In the genomic region with DNA sequence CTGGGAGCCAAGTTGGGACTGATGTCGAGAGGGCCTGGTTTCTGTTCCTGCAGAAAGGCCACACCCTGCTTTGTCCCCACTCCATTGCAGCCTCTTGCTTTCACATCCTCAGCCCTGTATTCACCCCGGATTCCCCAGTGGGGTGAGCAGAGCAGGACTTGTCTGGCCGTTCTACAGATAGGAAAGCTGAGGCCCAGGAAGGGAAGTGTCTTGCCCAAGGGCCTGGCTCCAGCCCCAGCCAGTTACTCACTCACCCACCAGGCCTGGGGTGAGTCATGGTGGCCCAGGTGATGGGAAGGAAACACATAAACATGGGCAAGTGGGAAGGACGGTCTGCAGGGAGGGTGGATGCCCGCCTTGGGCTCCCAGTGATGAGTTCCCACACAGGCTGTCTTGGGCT, we compare ENCODE assay signal across 8 cellular contexts. TPM values are rescaled to one million over a fixed set of nuclear protein-coding genes. Genes with fewer than 3 reads are reported as not detected.
A peak's percentile ranks its signal among the peaks of the same experiment; 100 is the strongest.
DNase-seq lines count a peak whose midpoint lies in the region; ATAC-seq and TF ChIP-seq lines count a peak whose summit lies in the region.

No MANE protein-coding gene starts in this region.

- no peaks in the 10 kb centered on the region for H3K36me3 ChIP-seq in ACC112 (ENCODE audit: insufficient read depth, low read length)

- DNase-seq in RPMI7951 (ENCODE audit: low read depth): peak; percentile 98
- DNase-seq in fibroblast of the aortic adventitia (ENCODE audit: low read depth): peak; percentile 79
- DNase-seq in activated gamma-delta T cell (lab: John Stamatoyannopoulos, UW): no peak
- no peak for DNase-seq in epidermal melanocyte (ENCODE audit: insufficient read length, low spot score)
- DNase-seq in NCI-H128 (lab: John Stamatoyannopoulos, UW; ENCODE audit: unreplicated experiment): no peak

- peak overlapping the region; percentile 22; the same call in 1 of the 2 replicates for H3K27ac ChIP-seq in ACC112 (ENCODE audit: low read depth, low read length)

- H3K27me3 ChIP-seq in ACC112 (ENCODE audit: insufficient read depth, low read length): no peaks in the 10 kb centered on the region

- H3K4me1 ChIP-seq in ACC112 (ENCODE audit: control insufficient read depth, insufficient read depth, low read length, unreplicated experiment): peaks cover 17% of the 10 kb centered on the region

- no peak overlapping the region for H3K4me3 ChIP-seq in ACC112 (ENCODE audit: low read depth, low read length)
- no peak overlapping the region for H3K4me3 ChIP-seq in fibroblast of the aortic adventitia (ENCODE audit: low read depth, low read length)

- no peaks in the 10 kb centered on the region for H3K79me2 ChIP-seq in ACC112 (ENCODE audit: control insufficient read depth, insufficient read depth, low read length, unreplicated experiment)

- TF ChIP-seq CTCF in fibroblast of the aortic adventitia (IDR thresholded peaks at IDR 0.05; ENCODE audit: insufficient read depth, low read length): no peak

- H2AFZ ChIP-seq in ACC112 (ENCODE audit: low read length, unreplicated experiment): no peak overlapping the region

- ATAC-seq in GM21515 (IDR thresholded peaks at IDR 0.05; ENCODE audit: unreplicated experiment): peak; percentile 34
- ATAC-seq in HG03039 (IDR thresholded peaks at IDR 0.05; ENCODE audit: unreplicated experiment): no peak

RNA-seq across cellular contexts. Expression of gene DUSP7, which starts 6.1 kb away (rescaled TPM):
- total RNA-seq in RPMI7951 (2014; rRNA removed; shearing (Covaris generic)): 16.9 and 18.5 TPM in 2 replicates
- total RNA-seq in fibroblast of the aortic adventitia (ENCODE audit: low replicate concordance): 2.9 and 12.8 TPM in 2 replicates

Comparison
In these comparisons a context has a peak if more than half of its experiments do, and no peak if none do; other contexts are left out.
1. DNase-seq: peak in RPMI7951 (single experiment) and fibroblast of the aortic adventitia (single experiment); none in activated gamma-delta T cell (single experiment), epidermal melanocyte (single experiment) and NCI-H128 (single experiment).